ENCODE assay signal across 25 cellular contexts in the genomic region with DNA sequence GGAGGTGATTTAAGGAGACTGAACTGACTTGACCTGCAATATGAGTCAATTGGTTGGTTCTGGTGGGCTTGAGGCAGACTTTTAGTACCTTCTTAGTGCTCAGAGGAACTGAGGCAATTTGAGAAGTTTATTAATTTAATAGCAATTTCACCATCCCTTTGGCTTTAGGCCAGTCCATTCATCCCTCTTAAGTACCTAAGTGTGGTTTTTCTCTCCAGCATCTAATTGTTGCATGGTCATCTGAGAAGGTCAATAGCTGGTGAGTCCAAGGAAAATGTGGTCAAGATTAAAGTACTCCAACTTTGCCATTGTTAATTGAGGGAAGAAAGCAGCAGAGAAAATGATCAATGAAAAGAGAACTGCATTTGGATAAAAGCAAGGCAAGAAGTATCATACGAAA.
"Had no signal": no experiment of that assay in that cellular context is flagged by ENCODE, and none has a peak within 500 bp of the region (broad histone marks: within the 10 kb centered on the region; RNA-seq: fewer than 3 reads in every experiment).

No MANE protein-coding gene starts in this region.

- H3K27ac Mint-ChIP-seq: activated CD8-positive, alpha-beta T cell treated with anti-CD3 and anti-CD28 coated beads for 36 hours; activated naive CD4-positive, alpha-beta T cell treated with anti-CD3 and anti-CD28 coated beads, Interleukin-2, amount 50 U/mL, for 72 hours; activated naive CD8-positive, alpha-beta T cell treated with anti-CD3 and anti-CD28 coated beads, Interleukin-2, amount 50 U/mL, for 24 hours; activated T-cell treated with anti-CD3 and anti-CD28 coated beads, Interleukin-2, amount 50 U/mL, for 24 hours; activated T-helper 1 cell treated with anti-CD3 and anti-CD28 coated beads, Interleukin-12 subunit alpha, Interleukin-12 subunit beta, Interleukin-2, Interleukin-4 antibody, amounts not matched to agents 30 ng/mL and 10 ng/mL and 1 ng/mL, durations not matched to agents 14 hours and 24 hours and 36 hours had no signal

- H3K4me3 ChIP-seq: MG63, Peyer's patch, SJCRH30 had no signal

- H3K9me3 Mint-ChIP-seq: activated CD8-positive, alpha-beta T cell treated with anti-CD3 and anti-CD28 coated beads for 36 hours; activated T-cell treated with anti-CD3 and anti-CD28 coated beads, Interleukin-2, amount 50 U/mL, for 24 hours had no signal

- H3K9ac ChIP-seq: SK-N-SH had no signal

- H3K4me2 ChIP-seq: SK-N-SH had no signal

- H3K36me3 ChIP-seq: MG63, Peyer's patch, SJCRH30 had no signal

- H3K9me3 ChIP-seq: MG63, Peyer's patch, SJCRH30, SK-N-SH had no signal

- H3K27ac ChIP-seq: Peyer's patch, RWPE1, SJCRH30 had no signal

- H3K27me3 ChIP-seq: MG63, Peyer's patch, SJCRH30 had no signal

- ATAC-seq: activated CD4-positive, CD25-positive, alpha-beta regulatory T cell treated with anti-CD3 and anti-CD28 coated beads, Interleukin-2, amount 50 U/mL, for 24 hours; activated CD8-positive, alpha-beta T cell treated with anti-CD3 and anti-CD28 coated beads for 36 hours; activated naive CD4-positive, alpha-beta T cell treated with anti-CD3 and anti-CD28 coated beads, Interleukin-2, amount 50 U/mL, for 72 hours; activated naive CD8-positive, alpha-beta T cell treated with anti-CD3 and anti-CD28 coated beads, Interleukin-2, amount 50 U/mL, for 24 hours had no signal

- DNase-seq: activated CD4-positive, alpha-beta T cell treated with anti-CD3 and anti-CD28 coated beads for 4 hours; activated CD8-positive, alpha-beta T cell treated with anti-CD3 and anti-CD28 coated beads for 36 hours; activated effector memory CD4-positive, alpha-beta T cell treated with Interleukin-2 at 50 U/mL for 16 hours; activated naive CD4-positive, alpha-beta T cell treated with Interleukin-2 at 50 U/mL for 16 hours; activated naive CD8-positive, alpha-beta T cell treated with anti-CD3 and anti-CD28 coated beads, Interleukin-2, amount 50 U/mL, for 24 hours; activated T-cell treated with anti-CD3 and anti-CD28 coated beads, Interleukin-2, amount 50 U/mL, for 24 hours; amygdala; caudate nucleus; Kasumi-1; KBM-7; MG63; MV-4-11; NCI-H1417 treated with DMSO at 0.1 percent for 48 hours; NCI-H1694; NCI-H446; NCI-H524; Peyer's patch; Right ventricle myocardium superior; SJCRH30; SK-N-SH; T-helper 1 cell had no signal

- H3K4me3 Mint-ChIP-seq: activated CD8-positive, alpha-beta T cell treated with anti-CD3 and anti-CD28 coated beads for 36 hours; activated naive CD8-positive, alpha-beta T cell treated with anti-CD3 and anti-CD28 coated beads, Interleukin-2, amount 50 U/mL, for 24 hours; activated T-cell treated with anti-CD3 and anti-CD28 coated beads, Interleukin-2, amount 50 U/mL, for 24 hours; activated T-helper 1 cell treated with anti-CD3 and anti-CD28 coated beads, Interleukin-12 subunit alpha, Interleukin-12 subunit beta, Interleukin-2, Interleukin-4 antibody, amounts not matched to agents 30 ng/mL and 10 ng/mL and 1 ng/mL, durations not matched to agents 14 hours and 24 hours and 36 hours had no signal

- H3K27me3 Mint-ChIP-seq: activated CD8-positive, alpha-beta T cell treated with anti-CD3 and anti-CD28 coated beads for 36 hours; activated naive CD8-positive, alpha-beta T cell treated with anti-CD3 and anti-CD28 coated beads, Interleukin-2, amount 50 U/mL, for 24 hours; activated T-cell treated with anti-CD3 and anti-CD28 coated beads, Interleukin-2, amount 50 U/mL, for 24 hours had no signal
